14 cellular contexts compared by ENCODE assay signal in genomic region chr12:124433147-124433874, GRCh38.
DNase-seq lines count a peak whose midpoint lies in the region; ATAC-seq and TF ChIP-seq lines count a peak whose summit lies in the region.
"Had no signal": no experiment of that assay in that cellular context is flagged by ENCODE, and none has a peak within 500 bp of the region (broad histone marks: within the 10 kb centered on the region; RNA-seq: fewer than 3 reads in every experiment).

No MANE protein-coding gene starts in this region.

- H3K4me3 ChIP-seq in breast epithelium (no peak overlapping the region), mammary epithelial cell (replicated peaks in 1 of 3; ENCODE audit: insufficient read depth in 1 of 3, low read depth in 2 of 3, low read length in 3 of 3) (no peak overlapping the region), vagina (no peak overlapping the region)
- H3K4me3 ChIP-seq: transverse colon had no signal

- intact Hi-C loops in breast epithelium (cut with DNase I; ENCODE audit: low total_unique reads) = no loop called here
- intact Hi-C loops in mammary epithelial cell (cut with micrococcal nuclease) = no loop called here
- intact Hi-C loops in head of caudate nucleus (cut with DNase I) = no loop called here
- intact Hi-C loops in vagina (cut with DNase I) = no loop called here

- H3K36me3 Mint-ChIP-seq in natural killer cell treated with Interleukin-12 subunit alpha and Interleukin-12 subunit beta and Interleukin-15 and Interleukin-18, amount 100 ng/mL, for 72 hours = peaks cover 9% of the 10 kb centered on the region

- peaks cover 5 to 9% of the 10 kb centered on the region in 2 donors for H3K4me1 ChIP-seq in breast epithelium
- no peaks in the 10 kb centered on the region for H3K4me1 ChIP-seq in mammary epithelial cell (ENCODE audit: insufficient read depth, low read length)
- peaks cover 27% of the 10 kb centered on the region for H3K4me1 ChIP-seq in vagina

- H3K27ac ChIP-seq in breast epithelium (peak overlapping the region; percentile 29 to 80), mammary epithelial cell (ENCODE audit: insufficient read depth, low read depth, low read length) (no peak overlapping the region), vagina (peak overlapping the region; percentile 30)

- ATAC-seq in natural killer cell treated with Interleukin-12 subunit alpha and Interleukin-12 subunit beta and Interleukin-15 and Interleukin-18, amount 100 ng/mL, for 72 hours = peak in 1 of 2 donors; percentile 37
- no peak for ATAC-seq in GM21529 (IDR thresholded peaks at IDR 0.05; ENCODE audit: unreplicated experiment)

- H3K9ac ChIP-seq in mammary epithelial cell (ENCODE audit: insufficient read depth, low read length) = no peak overlapping the region

- H2AFZ ChIP-seq in mammary epithelial cell (ENCODE audit: low read depth, low read length) = no peak overlapping the region

- DNase-seq in breast epithelium (ENCODE audit: low spot score in 2 of 2) (peak; percentile 58 to 66), mammary epithelial cell (no peak), head of caudate nucleus (peak in 39 of 42 donors; percentile 36 to 81 (median 61)), vagina (ENCODE audit: extremely low spot score in 2 of 2) (no peak), DMS 273 (lab: John Stamatoyannopoulos, UW; ENCODE audit: unreplicated experiment) (no peak), activated gamma-delta T cell treated with Interleukin-2 at 50 U/mL for 16 hours (no peak)
- DNase-seq in natural killer cell treated with Interleukin-12 subunit alpha and Interleukin-12 subunit beta and Interleukin-15 and Interleukin-18, amount 100 ng/mL, for 72 hours (ENCODE audit: low spot score) = peak; percentile 58
- DNase-seq: 8988T; activated CD4-positive, CD25-positive, alpha-beta regulatory T cell treated with anti-CD3 and anti-CD28 coated beads, Interleukin-2, amount 50 U/mL, for 72 hours; activated T-cell treated with anti-CD3 and anti-CD28 coated beads, Interleukin-2, amount 50 U/mL, for 24 hours; anterior cingulate cortex; NCI-H2171 treated with DMSO at 0.1 percent for 48 hours; transverse colon had no signal

- H3K27me3 ChIP-seq in breast epithelium (no peaks in the 10 kb centered on the region), mammary epithelial cell (ENCODE audit: insufficient read depth, low read length) (no peaks in the 10 kb centered on the region), vagina (no peaks in the 10 kb centered on the region)
- H3K27me3 ChIP-seq: transverse colon had no signal

- H3K9me3 ChIP-seq in breast epithelium (no peaks in the 10 kb centered on the region), mammary epithelial cell (replicated peaks; ENCODE audit: insufficient read depth, low read length) (no peaks in the 10 kb centered on the region), vagina (no peaks in the 10 kb centered on the region)
- H3K9me3 ChIP-seq: transverse colon had no signal

- TF ChIP-seq CTCF in breast epithelium (IDR thresholded peaks at IDR 0.05) (no peak), mammary epithelial cell (conservative IDR thresholded peaks at IDR 0.05 in 1 of 2, IDR thresholded peaks at IDR 0.05 in 1 of 2; ENCODE audit: extremely low read depth in 1 of 2, insufficient read depth in 1 of 2, low read depth in 1 of 2, low read length in 2 of 2) (no peak), vagina (IDR thresholded peaks at IDR 0.05) (no peak)

- H3K4me3 Mint-ChIP-seq in natural killer cell treated with Interleukin-12 subunit alpha and Interleukin-12 subunit beta and Interleukin-15 and Interleukin-18, amount 100 ng/mL, for 72 hours = no peak overlapping the region
- H3K4me3 Mint-ChIP-seq: activated T-cell treated with anti-CD3 and anti-CD28 coated beads, Interleukin-2, amount 50 U/mL, for 24 hours had no signal

- TF ChIP-seq POLR2A in breast epithelium (IDR thresholded peaks at IDR 0.05) (no peak), vagina (IDR thresholded peaks at IDR 0.05) (no peak)

- no peak overlapping the region for H3K27ac Mint-ChIP-seq in natural killer cell treated with Interleukin-12 subunit alpha and Interleukin-12 subunit beta and Interleukin-15 and Interleukin-18, amount 100 ng/mL, for 72 hours
- H3K27ac Mint-ChIP-seq: activated T-cell treated with anti-CD3 and anti-CD28 coated beads, Interleukin-2, amount 50 U/mL, for 24 hours had no signal

- H3K36me3 ChIP-seq in breast epithelium (no peaks in the 10 kb centered on the region), mammary epithelial cell (ENCODE audit: insufficient read depth, low read length) (peaks cover 8% of the 10 kb centered on the region), vagina (peaks cover 0 to 26% of the 10 kb centered on the region in 2 donors)

- no TSS peak for BruUV-seq in mammary epithelial cell (replicated peaks; lab: Mats Ljungman, UMichigan)

- H3K79me2 ChIP-seq in mammary epithelial cell (ENCODE audit: insufficient read depth, low read length) = peaks cover 6% of the 10 kb centered on the region

- no peaks in the 10 kb centered on the region for H3K27me3 Mint-ChIP-seq in natural killer cell treated with Interleukin-12 subunit alpha and Interleukin-12 subunit beta and Interleukin-15 and Interleukin-18, amount 100 ng/mL, for 72 hours
- H3K27me3 Mint-ChIP-seq: activated T-cell treated with anti-CD3 and anti-CD28 coated beads, Interleukin-2, amount 50 U/mL, for 24 hours had no signal

- CTCF ChIA-PET in mammary epithelial cell (lab: Charles Lee; ENCODE audit: low non-redundant PET) = no interaction called here

- WGBS in mammary epithelial cell (ENCODE audit: low coverage, missing lambda C conversion rate) = 80% methylated on average over 5 of the region's 22 CpGs

- H3K4me2 ChIP-seq in mammary epithelial cell (ENCODE audit: insufficient read depth, low read depth, low read length) = no peak overlapping the region

- in situ Hi-C loops in mammary epithelial cell (cut with MboI; ENCODE audit: low sequenced_read_pairs in 2 of 2) = no loop called here

- no peaks in the 10 kb centered on the region for H3K9me3 Mint-ChIP-seq in natural killer cell treated with Interleukin-12 subunit alpha and Interleukin-12 subunit beta and Interleukin-15 and Interleukin-18, amount 100 ng/mL, for 72 hours
- H3K9me3 Mint-ChIP-seq: activated T-cell treated with anti-CD3 and anti-CD28 coated beads, Interleukin-2, amount 50 U/mL, for 24 hours had no signal

- H4K20me1 ChIP-seq in mammary epithelial cell (ENCODE audit: insufficient read depth, low read length) = no peaks in the 10 kb centered on the region

- dilution Hi-C loops in mammary epithelial cell (cut with HindIII; ENCODE audit: low sequenced_read_pairs) = no loop called here

- peaks cover 25 to 32% of the 10 kb centered on the region in 2 donors for H3K4me1 Mint-ChIP-seq in natural killer cell treated with Interleukin-12 subunit alpha and Interleukin-12 subunit beta and Interleukin-15 and Interleukin-18, amount 100 ng/mL, for 72 hours (ENCODE audit: low read depth in 2 of 2)

Comparison
In these comparisons a context has a peak if more than half of its experiments do, and no peak if none do; other contexts are left out.
1. DNase-seq: peak in breast epithelium (2 of 2), head of caudate nucleus (39 of 42) and natural killer cell treated with Interleukin-12 subunit alpha and Interleukin-12 subunit beta and Interleukin-15 and Interleukin-18, amount 100 ng/mL, for 72 hours (single experiment); none in mammary epithelial cell (single experiment), vagina (0 of 2), DMS 273 (single experiment) and activated gamma-delta T cell treated with Interleukin-2 at 50 U/mL for 16 hours (single experiment).